ENCODE assay signal across 7 cellular contexts in genomic region chr9:113523421-113524141, GRCh38.
DNase-seq lines count a peak whose midpoint lies in the region; ATAC-seq, FAIRE-seq and TF ChIP-seq lines count a peak whose summit lies in the region.

No MANE protein-coding gene starts in this region.

- no peak for FAIRE-seq in small intestine (lab: Jason Lieb, UNC)

- no peak for TF ChIP-seq POLR2A in esophagus squamous epithelium (IDR thresholded peaks at IDR 0.05)

- H3K27ac ChIP-seq in esophagus squamous epithelium (peak overlapping the region; percentile 7 to 80 (median 38)), small intestine (ENCODE audit: low read depth in 1 of 2, low read length in 1 of 2) (peak overlapping the region; percentile 52 to 82)

- H3K4me1 ChIP-seq in esophagus squamous epithelium (peaks cover 27 to 89% (median 72%) of the 10 kb centered on the region in 3 donors), small intestine (ENCODE audit: control insufficient read depth in 2 of 2, insufficient read depth in 1 of 2, low read depth in 1 of 2, low read length in 1 of 2) (peaks cover 25 to 44% of the 10 kb centered on the region in 2 donors)

- H3K27me3 ChIP-seq in esophagus squamous epithelium (no peaks in the 10 kb centered on the region), small intestine (ENCODE audit: control insufficient read depth in 2 of 2, insufficient read depth in 2 of 2, low read length in 2 of 2) (no peaks in the 10 kb centered on the region)

- WGBS in esophagus squamous epithelium, 2 donors, result 56 to 63% methylated on average over 3 to 13 of the region's 19 CpGs
- 23 to 35% (median 29%) methylated on average over 19 of the region's 19 CpGs for WGBS in small intestine, 3 donors

- no peak for TF ChIP-seq CTCF in esophagus squamous epithelium (IDR thresholded peaks at IDR 0.05)

- CTCF ChIA-PET in activated CD4-positive, alpha-beta T cell treated with anti-CD3 and anti-CD28 coated beads, Interleukin-2, amount 10 ng/mL, durations not matched to agents 7 days and 5 days (lab: Charles Lee), result interaction anchor here (0.5 to 5.0 kb wide), 9 partner anchors 9 to 117 kb away, joined by 3 to 19 read pairs (median 4); no protein-coding TSS in a partner anchor

- POLR2A ChIA-PET in activated CD4-positive, alpha-beta T cell treated with anti-CD3 and anti-CD28 coated beads, Interleukin-2, amount 10 ng/mL, durations not matched to agents 7 days and 5 days (lab: Charles Lee), result no interaction called here

- DNase-seq in activated CD4-positive, alpha-beta T cell treated with anti-CD3 and anti-CD28 coated beads, Interleukin-2, amount 10 ng/mL, durations not matched to agents 7 days and 5 days, result peak; percentile 41
- DNase-seq in esophagus squamous epithelium (lab: John Stamatoyannopoulos, UW), result no peak
- peak; percentile 49 for DNase-seq in small intestine
- no peak for DNase-seq in D341Med (ENCODE audit: low spot score)
- DNase-seq in NCI-H748 (lab: John Stamatoyannopoulos, UW; ENCODE audit: unreplicated experiment), result no peak

- intact Hi-C loops in esophagus squamous epithelium (cut with DNase I), result no loop called here

- H3K4me1 Mint-ChIP-seq in activated CD4-positive, alpha-beta T cell treated with anti-CD3 and anti-CD28 coated beads, Interleukin-2, amount 10 ng/mL, durations not matched to agents 7 days and 5 days, result peaks cover 65% of the 10 kb centered on the region

- H3K4me3 ChIP-seq in esophagus squamous epithelium, result peak overlapping the region in 1 of 4 donors; percentile 29
- H3K4me3 ChIP-seq in small intestine (ENCODE audit: low read depth in 1 of 2, low read length in 2 of 2), result peak overlapping the region in 1 of 2 donors; percentile 5

- H3K27me3 Mint-ChIP-seq in activated CD4-positive, alpha-beta T cell treated with anti-CD3 and anti-CD28 coated beads, Interleukin-2, amount 10 ng/mL, durations not matched to agents 7 days and 5 days, result no peaks in the 10 kb centered on the region

- ATAC-seq in GM19328 (IDR thresholded peaks at IDR 0.05; ENCODE audit: unreplicated experiment) (peak; percentile 87), HG03439 (IDR thresholded peaks at IDR 0.05; ENCODE audit: unreplicated experiment) (peak; percentile 78)

- H3K9me3 Mint-ChIP-seq in activated CD4-positive, alpha-beta T cell treated with anti-CD3 and anti-CD28 coated beads, Interleukin-2, amount 10 ng/mL, durations not matched to agents 7 days and 5 days, result no peaks in the 10 kb centered on the region

- H3K36me3 ChIP-seq in esophagus squamous epithelium, result peaks cover 0 to 32% (median 0%) of the 10 kb centered on the region in 3 donors
- H3K36me3 ChIP-seq in small intestine (ENCODE audit: control insufficient read depth in 2 of 2, insufficient read depth in 2 of 2, low read length in 2 of 2), result no peaks in the 10 kb centered on the region

- peak overlapping the region; percentile 86 for H3K27ac Mint-ChIP-seq in activated CD4-positive, alpha-beta T cell treated with anti-CD3 and anti-CD28 coated beads, Interleukin-2, amount 10 ng/mL, durations not matched to agents 7 days and 5 days

- H3K4me3 Mint-ChIP-seq in activated CD4-positive, alpha-beta T cell treated with anti-CD3 and anti-CD28 coated beads, Interleukin-2, amount 10 ng/mL, durations not matched to agents 7 days and 5 days, result peak overlapping the region; percentile 51

- peaks cover 31% of the 10 kb centered on the region for H3K36me3 Mint-ChIP-seq in activated CD4-positive, alpha-beta T cell treated with anti-CD3 and anti-CD28 coated beads, Interleukin-2, amount 10 ng/mL, durations not matched to agents 7 days and 5 days (ENCODE audit: low read depth)

- H3K9me3 ChIP-seq in esophagus squamous epithelium (no peaks in the 10 kb centered on the region), small intestine (ENCODE audit: control insufficient read depth, low read depth) (no peaks in the 10 kb centered on the region)

Comparison
In these comparisons a context has a peak if more than half of its experiments do, and no peak if none do; other contexts are left out.
1. DNase-seq: peak in activated CD4-positive, alpha-beta T cell treated with anti-CD3 and anti-CD28 coated beads, Interleukin-2, amount 10 ng/mL, durations not matched to agents 7 days and 5 days (single experiment) and small intestine (single experiment); none in esophagus squamous epithelium (single experiment), D341Med (single experiment) and NCI-H748 (single experiment).